10 cellular contexts compared by ENCODE assay signal in genomic region chr6:136284909-136285308, GRCh38. TPM values are rescaled to one million over a fixed set of nuclear protein-coding genes. Genes with fewer than 3 reads are reported as not detected.
A peak's percentile ranks its signal among the peaks of the same experiment; 100 is the strongest.
DNase-seq lines count a peak whose midpoint lies in the region; TF ChIP-seq lines count a peak whose summit lies in the region.
"Had no signal": no experiment of that assay in that cellular context is flagged by ENCODE, and none has a peak within 500 bp of the region (broad histone marks: within the 10 kb centered on the region; RNA-seq: fewer than 3 reads in every experiment).

No MANE protein-coding gene starts in this region.

- no peak for TF ChIP-seq CTCF in OCI-LY7 (conservative IDR thresholded peaks at IDR 0.05; ENCODE audit: low read length)
- TF ChIP-seq CTCF in testis (IDR thresholded peaks at IDR 0.05): no peak

- H4K20me1 ChIP-seq in OCI-LY7 (ENCODE audit: insufficient read depth, low read length): peaks cover 72% of the 10 kb centered on the region

- H3K9me3 ChIP-seq in OCI-LY7 (ENCODE audit: low read length) (no peaks in the 10 kb centered on the region), endocrine pancreas (ENCODE audit: control insufficient read depth, low read length) (no peaks in the 10 kb centered on the region), testis (no peaks in the 10 kb centered on the region)

- H3K9me2 ChIP-seq in OCI-LY7 (ENCODE audit: insufficient read depth, low read length): no peaks in the 10 kb centered on the region

- WGBS in testis, 2 donors: 14 to 16% methylated on average over 2 of the region's 2 CpGs

- no peak for TF ChIP-seq POLR2A in testis (IDR thresholded peaks at IDR 0.05)

- H3K27ac ChIP-seq in OCI-LY7 (ENCODE audit: low read depth, low read length, poor library complexity, severe bottlenecking) (no peak overlapping the region), testis (no peak overlapping the region)

- peaks cover 93% of the 10 kb centered on the region for H3K79me2 ChIP-seq in OCI-LY7 (ENCODE audit: insufficient read depth, low read depth, low read length)

- H3K36me3 ChIP-seq in OCI-LY7 (ENCODE audit: insufficient read depth, low read length) (peaks cover 84% of the 10 kb centered on the region), endocrine pancreas (ENCODE audit: control insufficient read depth, insufficient read depth, low read length) (no peaks in the 10 kb centered on the region), testis (ENCODE audit: low read depth, missing control alignments) (no peaks in the 10 kb centered on the region)

- POLR2A ChIA-PET in OCI-LY7 (lab: Charles Lee): no interaction called here

- H3K4me2 ChIP-seq in OCI-LY7 (ENCODE audit: low read length): peak overlapping the region; percentile 91

- peaks cover 62% of the 10 kb centered on the region for H3K4me1 ChIP-seq in OCI-LY7 (ENCODE audit: insufficient read depth, low read length, poor library complexity, severe bottlenecking)
- peaks cover 41% of the 10 kb centered on the region for H3K4me1 ChIP-seq in endocrine pancreas (ENCODE audit: control insufficient read depth, insufficient read depth, low read length)
- peaks cover 43% of the 10 kb centered on the region for H3K4me1 ChIP-seq in testis

- H3K4me3 ChIP-seq in OCI-LY7 (ENCODE audit: low read depth, low read length, poor library complexity, severe bottlenecking) (peak overlapping the region; percentile 88), endocrine pancreas (ENCODE audit: control insufficient read depth, insufficient read depth, low read length) (peak overlapping the region; percentile 46), skeletal muscle cell (ENCODE audit: low read depth, low read length) (no peak overlapping the region), testis (no peak overlapping the region)

- no peak overlapping the region for H3K9ac ChIP-seq in endocrine pancreas (ENCODE audit: control insufficient read depth, insufficient read depth, low read length)

- CTCF ChIA-PET in OCI-LY7 (lab: Charles Lee; ENCODE audit: unreplicated experiment): no interaction called here

- BruUV-seq in OCI-LY7 (replicated peaks; lab: Mats Ljungman, UMichigan): no TSS peak

- intact Hi-C loops in OCI-LY7 (cut with micrococcal nuclease; ENCODE audit: unreplicated experiment) (loop anchor here (10.0 kb wide), 1 partner anchor 510 kb away; the partner anchor contains the start of gene MAP3K5), testis (cut with DNase I; ENCODE audit: low total_unique reads) (no loop called here)

- no peak overlapping the region for H2AFZ ChIP-seq in OCI-LY7 (ENCODE audit: low read length)

- no peaks in the 10 kb centered on the region for H3K27me3 ChIP-seq in endocrine pancreas (ENCODE audit: control insufficient read depth, insufficient read depth, low read length)
- H3K27me3 ChIP-seq in testis: no peaks in the 10 kb centered on the region

- peak; percentile 29 for DNase-seq in DMS53 (lab: John Stamatoyannopoulos, UW)
- DNase-seq in DMS53 treated with DMSO at 0.1 percent for 48 hours (lab: John Stamatoyannopoulos, UW; ENCODE audit: unreplicated experiment): no peak
- DNase-seq in OCI-LY7 (ENCODE audit: low spot score): no peak
- peak; percentile 11 for DNase-seq in skeletal muscle cell (ENCODE audit: low read depth)
- DNase-seq in NCI-H2081 (lab: John Stamatoyannopoulos, UW): no peak
- no peak for DNase-seq in NCI-H226
- DNase-seq in testis: no peak
- DNase-seq: kidney, NCI-H1436 treated with DMSO at 0.1 percent for 48 hours had no signal

RNA-seq across cellular contexts. Expression of gene BCLAF1, which starts 4.7 kb away (rescaled TPM):
- 130 and 228 TPM in 2 replicates for total RNA-seq in OCI-LY7 (2014; rRNA removed; shearing (Covaris generic))
- total RNA-seq in OCI-LY7 (2022) (186 and 189 TPM in 2 replicates), testis (100 to 1,000 TPM; 167 to 188 TPM)
- polyA plus RNA-seq in testis (ENCODE audit: insufficient read depth, low read depth, low replicate concordance): 39.0 TPM

RNA-seq across cellular contexts. Expression of gene MTFR2, which starts 34.8 kb away (rescaled TPM):
- total RNA-seq in OCI-LY7 (2014; rRNA removed; shearing (Covaris generic)): 9.3 and 10.4 TPM in 2 replicates
- total RNA-seq in OCI-LY7 (2022) (26.6 and 32.9 TPM in 2 replicates), testis (1 to 10 TPM; 8.3 to 8.8 TPM)
- 21.1 TPM for polyA plus RNA-seq in testis (ENCODE audit: insufficient read depth, low read depth, low replicate concordance)

Comparison
In these comparisons a context has a peak if more than half of its experiments do, and no peak if none do; other contexts are left out.
1. DNase-seq: peak in DMS53 (single experiment) and skeletal muscle cell (single experiment); none in DMS53 treated with DMSO at 0.1 percent for 48 hours (single experiment), OCI-LY7 (single experiment), NCI-H2081 (0 of 2), NCI-H226 (single experiment) and testis (single experiment).
2. H3K4me3 ChIP-seq: peak in OCI-LY7 (single experiment) and endocrine pancreas (single experiment); none in skeletal muscle cell (single experiment) and testis (0 of 2).